ENCODE assay signal across 9 cellular contexts in genomic region chrX:30349946-30350345, GRCh38. TPM values are rescaled to one million over a fixed set of nuclear protein-coding genes. Genes with fewer than 3 reads are reported as not detected.
"Had no signal": no experiment of that assay in that cellular context is flagged by ENCODE, and none has a peak within 500 bp of the region (broad histone marks: within the 10 kb centered on the region; RNA-seq: fewer than 3 reads in every experiment).

No MANE protein-coding gene starts in this region.

- H3K4me3 ChIP-seq: GM12878 had no signal

- ATAC-seq: GM12878 had no signal

- FAIRE-seq: G401.6, GM12878, GM12891, GM12892, GM18507, GM19239 had no signal

- DNase-seq: GDM1, GF-D8 had no signal

RNA-seq across cellular contexts. Expression of gene NR0B1, which starts 40.8 kb away (rescaled TPM):
- total RNA-seq: G401, GM12878 had no signal
